Comparison of ENCODE assay signal across 11 cellular contexts in the genomic region with DNA sequence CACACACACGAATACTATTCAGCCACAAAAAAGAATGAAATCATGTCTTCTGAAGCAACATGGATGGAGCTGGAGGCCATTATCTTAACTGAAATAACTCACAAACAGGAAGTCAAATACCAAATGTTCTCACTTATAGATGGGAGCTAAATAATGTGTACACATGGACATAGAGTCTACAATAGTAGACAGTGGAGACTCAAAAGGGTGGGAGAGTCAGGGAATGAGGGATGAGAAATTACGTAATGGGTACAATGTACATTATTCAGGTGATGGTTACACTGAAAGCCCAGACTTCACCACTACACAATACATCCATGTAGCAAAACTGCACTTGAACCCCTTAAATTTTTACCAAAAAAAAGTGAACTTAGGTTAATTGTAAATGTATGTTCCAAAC.
"Had no signal": no experiment of that assay in that cellular context is flagged by ENCODE, and none has a peak within 500 bp of the region (broad histone marks: within the 10 kb centered on the region; RNA-seq: fewer than 3 reads in every experiment).

No MANE protein-coding gene starts in this region.

- H3K9ac ChIP-seq: GM23248 had no signal

- H3K9me3 ChIP-seq: HAP-1 had no signal

- H3K27ac ChIP-seq: GM23248 had no signal

- H2AFZ ChIP-seq: GM23248, GM23338 had no signal

- ATAC-seq: GM23338, HCT116 had no signal

- DNase-seq: GM23248, GOT3, H7, H9, HCEC 1CT, HFFc6 had no signal

- H3K4me2 ChIP-seq: GM23338 had no signal

- FAIRE-seq: H1, H54 had no signal

- H3K4me3 ChIP-seq: GM23248, GM23338, HAP-1 had no signal
